1 cellular context compared by ENCODE assay signal in the genomic region with DNA sequence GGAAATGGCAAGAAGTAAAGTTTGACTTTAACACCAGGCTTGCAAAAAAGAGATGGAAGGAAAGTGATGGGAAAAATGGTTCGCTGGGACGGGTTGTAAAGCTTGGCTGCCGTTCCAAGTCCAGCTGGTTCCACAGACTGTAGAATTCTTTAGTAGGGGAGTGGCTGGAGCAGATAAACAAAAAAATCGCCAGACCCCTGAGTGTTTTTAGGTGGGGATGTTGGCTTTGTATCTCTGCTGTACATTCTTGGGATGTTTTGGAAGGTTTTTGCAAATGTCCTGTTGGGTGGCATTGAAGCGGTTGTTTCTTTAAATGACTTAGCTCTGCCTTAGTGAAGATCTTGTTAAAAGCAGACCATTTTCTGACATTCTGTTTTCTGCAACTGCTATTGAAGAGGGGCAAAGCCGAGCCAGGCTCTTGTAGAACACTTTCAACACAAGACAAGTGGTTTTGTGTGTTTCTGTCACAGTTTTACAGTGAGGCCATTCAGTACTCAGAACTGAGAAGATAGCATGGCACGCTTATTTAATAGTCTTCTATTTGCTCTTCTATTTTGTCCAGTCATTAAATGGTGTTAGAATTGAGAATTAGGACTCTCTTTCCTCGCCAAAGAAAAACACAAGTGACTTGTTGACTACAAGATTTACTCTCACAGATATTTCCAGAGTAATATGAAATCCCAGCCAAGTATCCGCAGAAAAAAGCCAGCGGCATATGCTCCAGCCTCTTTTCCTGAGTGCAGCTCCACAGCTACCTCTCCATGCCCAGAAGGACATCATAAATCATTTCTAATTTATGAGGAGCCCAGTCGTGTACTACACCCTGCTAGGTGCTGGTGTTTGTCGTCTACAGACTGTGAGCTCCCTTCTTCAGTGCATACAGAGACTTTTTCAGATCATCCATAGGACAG.
TF ChIP-seq lines count a peak whose summit lies in the region.

No MANE protein-coding gene starts in this region.

TF ChIP-seq in HepG2, 621 proteins besides CTCF, POLR2A, EP300 and RAD21 (continued from another document and continues in another):
- TF ChIP-seq, protein P1, sequence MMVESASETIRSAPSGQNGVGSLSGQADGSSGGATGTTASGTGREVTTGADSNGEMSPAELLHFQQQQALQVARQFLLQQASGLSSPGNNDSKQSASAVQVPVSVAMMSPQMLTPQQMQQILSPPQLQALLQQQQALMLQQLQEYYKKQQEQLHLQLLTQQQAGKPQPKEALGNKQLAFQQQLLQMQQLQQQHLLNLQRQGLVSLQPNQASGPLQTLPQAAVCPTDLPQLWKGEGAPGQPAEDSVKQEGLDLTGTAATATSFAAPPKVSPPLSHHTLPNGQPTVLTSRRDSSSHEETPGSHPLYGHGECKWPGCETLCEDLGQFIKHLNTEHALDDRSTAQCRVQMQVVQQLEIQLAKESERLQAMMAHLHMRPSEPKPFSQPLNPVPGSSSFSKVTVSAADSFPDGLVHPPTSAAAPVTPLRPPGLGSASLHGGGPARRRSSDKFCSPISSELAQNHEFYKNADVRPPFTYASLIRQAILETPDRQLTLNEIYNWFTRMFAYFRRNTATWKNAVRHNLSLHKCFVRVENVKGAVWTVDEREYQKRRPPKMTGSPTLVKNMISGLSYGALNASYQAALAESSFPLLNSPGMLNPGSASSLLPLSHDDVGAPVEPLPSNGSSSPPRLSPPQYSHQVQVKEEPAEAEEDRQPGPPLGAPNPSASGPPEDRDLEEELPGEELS (CRISPR knock-in tag; IDR thresholded peaks at IDR 0.05): peak; percentile 52
- no peak for TF ChIP-seq ATM (IDR thresholded peaks at IDR 0.05; ENCODE audit: borderline replicate concordance)
- no peak for TF ChIP-seq SKI (IDR thresholded peaks at IDR 0.05; ENCODE audit: partially characterized antibody)
- no peak for TF ChIP-seq ZBTB21 (CRISPR knock-in tag; IDR thresholded peaks at IDR 0.05)
- TF ChIP-seq RARA (CRISPR knock-in tag; IDR thresholded peaks at IDR 0.05): no peak
- TF ChIP-seq SP2 (CRISPR knock-in tag; IDR thresholded peaks at IDR 0.05): no peak
- no peak for TF ChIP-seq ZNF431 (CRISPR knock-in tag; IDR thresholded peaks at IDR 0.05; ENCODE audit: borderline replicate concordance, low read depth)
- TF ChIP-seq ZBTB7B (CRISPR knock-in tag; IDR thresholded peaks at IDR 0.05): peak; percentile 68
- TF ChIP-seq TBX2 (CRISPR knock-in tag; IDR thresholded peaks at IDR 0.05; ENCODE audit: borderline replicate concordance): no peak
- no peak for TF ChIP-seq ZBTB42 (CRISPR knock-in tag; IDR thresholded peaks at IDR 0.05)
- TF ChIP-seq, protein P2, sequence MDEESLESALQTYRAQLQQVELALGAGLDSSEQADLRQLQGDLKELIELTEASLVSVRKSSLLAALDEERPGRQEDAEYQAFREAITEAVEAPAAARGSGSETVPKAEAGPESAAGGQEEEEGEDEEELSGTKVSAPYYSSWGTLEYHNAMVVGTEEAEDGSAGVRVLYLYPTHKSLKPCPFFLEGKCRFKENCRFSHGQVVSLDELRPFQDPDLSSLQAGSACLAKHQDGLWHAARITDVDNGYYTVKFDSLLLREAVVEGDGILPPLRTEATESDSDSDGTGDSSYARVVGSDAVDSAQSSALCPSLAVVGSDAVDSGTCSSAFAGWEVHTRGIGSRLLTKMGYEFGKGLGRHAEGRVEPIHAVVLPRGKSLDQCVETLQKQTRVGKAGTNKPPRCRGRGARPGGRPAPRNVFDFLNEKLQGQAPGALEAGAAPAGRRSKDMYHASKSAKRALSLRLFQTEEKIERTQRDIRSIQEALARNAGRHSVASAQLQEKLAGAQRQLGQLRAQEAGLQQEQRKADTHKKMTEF (CRISPR knock-in tag; IDR thresholded peaks at IDR 0.05): 0 out of 2 replicates have a peak, but pooled peaks have one; percentile 13
- TF ChIP-seq TOE1 (CRISPR knock-in tag; IDR thresholded peaks at IDR 0.05): no peak
- TF ChIP-seq, protein P3, sequence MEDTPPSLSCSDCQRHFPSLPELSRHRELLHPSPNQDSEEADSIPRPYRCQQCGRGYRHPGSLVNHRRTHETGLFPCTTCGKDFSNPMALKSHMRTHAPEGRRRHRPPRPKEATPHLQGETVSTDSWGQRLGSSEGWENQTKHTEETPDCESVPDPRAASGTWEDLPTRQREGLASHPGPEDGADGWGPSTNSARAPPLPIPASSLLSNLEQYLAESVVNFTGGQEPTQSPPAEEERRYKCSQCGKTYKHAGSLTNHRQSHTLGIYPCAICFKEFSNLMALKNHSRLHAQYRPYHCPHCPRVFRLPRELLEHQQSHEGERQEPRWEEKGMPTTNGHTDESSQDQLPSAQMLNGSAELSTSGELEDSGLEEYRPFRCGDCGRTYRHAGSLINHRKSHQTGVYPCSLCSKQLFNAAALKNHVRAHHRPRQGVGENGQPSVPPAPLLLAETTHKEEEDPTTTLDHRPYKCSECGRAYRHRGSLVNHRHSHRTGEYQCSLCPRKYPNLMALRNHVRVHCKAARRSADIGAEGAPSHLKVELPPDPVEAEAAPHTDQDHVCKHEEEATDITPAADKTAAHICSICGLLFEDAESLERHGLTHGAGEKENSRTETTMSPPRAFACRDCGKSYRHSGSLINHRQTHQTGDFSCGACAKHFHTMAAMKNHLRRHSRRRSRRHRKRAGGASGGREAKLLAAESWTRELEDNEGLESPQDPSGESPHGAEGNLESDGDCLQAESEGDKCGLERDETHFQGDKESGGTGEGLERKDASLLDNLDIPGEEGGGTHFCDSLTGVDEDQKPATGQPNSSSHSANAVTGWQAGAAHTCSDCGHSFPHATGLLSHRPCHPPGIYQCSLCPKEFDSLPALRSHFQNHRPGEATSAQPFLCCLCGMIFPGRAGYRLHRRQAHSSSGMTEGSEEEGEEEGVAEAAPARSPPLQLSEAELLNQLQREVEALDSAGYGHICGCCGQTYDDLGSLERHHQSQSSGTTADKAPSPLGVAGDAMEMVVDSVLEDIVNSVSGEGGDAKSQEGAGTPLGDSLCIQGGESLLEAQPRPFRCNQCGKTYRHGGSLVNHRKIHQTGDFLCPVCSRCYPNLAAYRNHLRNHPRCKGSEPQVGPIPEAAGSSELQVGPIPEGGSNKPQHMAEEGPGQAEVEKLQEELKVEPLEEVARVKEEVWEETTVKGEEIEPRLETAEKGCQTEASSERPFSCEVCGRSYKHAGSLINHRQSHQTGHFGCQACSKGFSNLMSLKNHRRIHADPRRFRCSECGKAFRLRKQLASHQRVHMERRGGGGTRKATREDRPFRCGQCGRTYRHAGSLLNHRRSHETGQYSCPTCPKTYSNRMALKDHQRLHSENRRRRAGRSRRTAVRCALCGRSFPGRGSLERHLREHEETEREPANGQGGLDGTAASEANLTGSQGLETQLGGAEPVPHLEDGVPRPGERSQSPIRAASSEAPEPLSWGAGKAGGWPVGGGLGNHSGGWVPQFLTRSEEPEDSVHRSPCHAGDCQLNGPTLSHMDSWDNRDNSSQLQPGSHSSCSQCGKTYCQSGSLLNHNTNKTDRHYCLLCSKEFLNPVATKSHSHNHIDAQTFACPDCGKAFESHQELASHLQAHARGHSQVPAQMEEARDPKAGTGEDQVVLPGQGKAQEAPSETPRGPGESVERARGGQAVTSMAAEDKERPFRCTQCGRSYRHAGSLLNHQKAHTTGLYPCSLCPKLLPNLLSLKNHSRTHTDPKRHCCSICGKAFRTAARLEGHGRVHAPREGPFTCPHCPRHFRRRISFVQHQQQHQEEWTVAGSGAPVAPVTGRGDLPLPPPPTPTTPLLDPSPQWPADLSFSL (CRISPR knock-in tag; IDR thresholded peaks at IDR 0.05): no peak
- TF ChIP-seq CEBPZ (IDR thresholded peaks at IDR 0.05; ENCODE audit: low read length): no peak
- TF ChIP-seq, protein P4, sequence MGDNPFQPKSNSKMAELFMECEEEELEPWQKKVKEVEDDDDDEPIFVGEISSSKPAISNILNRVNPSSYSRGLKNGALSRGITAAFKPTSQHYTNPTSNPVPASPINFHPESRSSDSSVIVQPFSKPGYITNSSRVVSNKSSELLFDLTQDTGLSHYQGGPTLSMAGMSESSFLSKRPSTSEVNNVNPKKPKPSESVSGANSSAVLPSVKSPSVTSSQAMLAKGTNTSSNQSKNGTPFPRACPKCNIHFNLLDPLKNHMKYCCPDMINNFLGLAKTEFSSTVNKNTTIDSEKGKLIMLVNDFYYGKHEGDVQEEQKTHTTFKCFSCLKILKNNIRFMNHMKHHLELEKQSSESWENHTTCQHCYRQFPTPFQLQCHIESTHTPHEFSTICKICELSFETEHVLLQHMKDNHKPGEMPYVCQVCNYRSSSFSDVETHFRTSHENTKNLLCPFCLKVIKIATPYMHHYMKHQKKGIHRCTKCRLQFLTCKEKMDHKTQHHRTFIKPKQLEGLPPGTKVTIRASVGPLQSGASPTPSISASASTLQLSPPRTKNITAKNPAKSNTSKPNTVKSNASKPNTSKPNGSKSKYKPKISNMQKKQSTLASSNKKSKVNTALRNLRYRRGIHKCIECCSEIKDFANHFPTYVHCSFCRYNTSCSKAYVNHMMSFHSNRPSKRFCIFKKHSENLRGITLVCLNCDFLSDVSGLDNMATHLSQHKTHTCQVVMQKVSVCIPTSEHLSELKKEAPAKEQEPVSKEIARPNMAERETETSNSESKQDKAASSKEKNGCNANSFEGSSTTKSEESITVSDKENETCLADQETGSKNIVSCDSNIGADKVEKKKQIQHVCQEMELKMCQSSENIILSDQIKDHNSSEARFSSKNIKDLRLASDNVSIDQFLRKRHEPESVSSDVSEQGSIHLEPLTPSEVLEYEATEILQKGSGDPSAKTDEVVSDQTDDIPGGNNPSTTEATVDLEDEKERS (CRISPR knock-in tag; IDR thresholded peaks at IDR 0.05): no peak
- TF ChIP-seq ZNF644 (CRISPR knock-in tag; IDR thresholded peaks at IDR 0.05; ENCODE audit: low read depth): no peak
- TF ChIP-seq ZBTB37 (CRISPR knock-in tag; IDR thresholded peaks at IDR 0.05): no peak
- TF ChIP-seq IRF9 (CRISPR knock-in tag; IDR thresholded peaks at IDR 0.05; ENCODE audit: borderline replicate concordance): no peak
- no peak for TF ChIP-seq SNAI1 (CRISPR knock-in tag; IDR thresholded peaks at IDR 0.05; ENCODE audit: borderline replicate concordance)
- TF ChIP-seq, protein P5, sequence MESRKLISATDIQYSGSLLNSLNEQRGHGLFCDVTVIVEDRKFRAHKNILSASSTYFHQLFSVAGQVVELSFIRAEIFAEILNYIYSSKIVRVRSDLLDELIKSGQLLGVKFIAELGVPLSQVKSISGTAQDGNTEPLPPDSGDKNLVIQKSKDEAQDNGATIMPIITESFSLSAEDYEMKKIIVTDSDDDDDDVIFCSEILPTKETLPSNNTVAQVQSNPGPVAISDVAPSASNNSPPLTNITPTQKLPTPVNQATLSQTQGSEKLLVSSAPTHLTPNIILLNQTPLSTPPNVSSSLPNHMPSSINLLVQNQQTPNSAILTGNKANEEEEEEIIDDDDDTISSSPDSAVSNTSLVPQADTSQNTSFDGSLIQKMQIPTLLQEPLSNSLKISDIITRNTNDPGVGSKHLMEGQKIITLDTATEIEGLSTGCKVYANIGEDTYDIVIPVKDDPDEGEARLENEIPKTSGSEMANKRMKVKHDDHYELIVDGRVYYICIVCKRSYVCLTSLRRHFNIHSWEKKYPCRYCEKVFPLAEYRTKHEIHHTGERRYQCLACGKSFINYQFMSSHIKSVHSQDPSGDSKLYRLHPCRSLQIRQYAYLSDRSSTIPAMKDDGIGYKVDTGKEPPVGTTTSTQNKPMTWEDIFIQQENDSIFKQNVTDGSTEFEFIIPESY (CRISPR knock-in tag; IDR thresholded peaks at IDR 0.05): no peak
- TF ChIP-seq ZMYM3 (CRISPR knock-in tag; IDR thresholded peaks at IDR 0.05): no peak
- no peak for TF ChIP-seq IKZF4 (CRISPR knock-in tag; IDR thresholded peaks at IDR 0.05; ENCODE audit: borderline replicate concordance, low read depth, not compliant biosample characterization)
- TF ChIP-seq, protein P6, sequence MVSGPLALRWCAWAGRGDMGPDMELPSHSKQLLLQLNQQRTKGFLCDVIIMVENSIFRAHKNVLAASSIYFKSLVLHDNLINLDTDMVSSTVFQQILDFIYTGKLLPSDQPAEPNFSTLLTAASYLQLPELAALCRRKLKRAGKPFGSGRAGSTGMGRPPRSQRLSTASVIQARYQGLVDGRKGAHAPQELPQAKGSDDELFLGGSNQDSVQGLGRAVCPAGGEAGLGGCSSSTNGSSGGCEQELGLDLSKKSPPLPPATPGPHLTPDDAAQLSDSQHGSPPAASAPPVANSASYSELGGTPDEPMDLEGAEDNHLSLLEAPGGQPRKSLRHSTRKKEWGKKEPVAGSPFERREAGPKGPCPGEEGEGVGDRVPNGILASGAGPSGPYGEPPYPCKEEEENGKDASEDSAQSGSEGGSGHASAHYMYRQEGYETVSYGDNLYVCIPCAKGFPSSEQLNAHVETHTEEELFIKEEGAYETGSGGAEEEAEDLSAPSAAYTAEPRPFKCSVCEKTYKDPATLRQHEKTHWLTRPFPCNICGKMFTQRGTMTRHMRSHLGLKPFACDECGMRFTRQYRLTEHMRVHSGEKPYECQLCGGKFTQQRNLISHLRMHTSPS (CRISPR knock-in tag; IDR thresholded peaks at IDR 0.05; ENCODE audit: low read depth): no peak
- TF ChIP-seq ZNF124 (CRISPR knock-in tag; IDR thresholded peaks at IDR 0.05): no peak
